ENCODE assay signal across 8 cellular contexts in the genomic region with DNA sequence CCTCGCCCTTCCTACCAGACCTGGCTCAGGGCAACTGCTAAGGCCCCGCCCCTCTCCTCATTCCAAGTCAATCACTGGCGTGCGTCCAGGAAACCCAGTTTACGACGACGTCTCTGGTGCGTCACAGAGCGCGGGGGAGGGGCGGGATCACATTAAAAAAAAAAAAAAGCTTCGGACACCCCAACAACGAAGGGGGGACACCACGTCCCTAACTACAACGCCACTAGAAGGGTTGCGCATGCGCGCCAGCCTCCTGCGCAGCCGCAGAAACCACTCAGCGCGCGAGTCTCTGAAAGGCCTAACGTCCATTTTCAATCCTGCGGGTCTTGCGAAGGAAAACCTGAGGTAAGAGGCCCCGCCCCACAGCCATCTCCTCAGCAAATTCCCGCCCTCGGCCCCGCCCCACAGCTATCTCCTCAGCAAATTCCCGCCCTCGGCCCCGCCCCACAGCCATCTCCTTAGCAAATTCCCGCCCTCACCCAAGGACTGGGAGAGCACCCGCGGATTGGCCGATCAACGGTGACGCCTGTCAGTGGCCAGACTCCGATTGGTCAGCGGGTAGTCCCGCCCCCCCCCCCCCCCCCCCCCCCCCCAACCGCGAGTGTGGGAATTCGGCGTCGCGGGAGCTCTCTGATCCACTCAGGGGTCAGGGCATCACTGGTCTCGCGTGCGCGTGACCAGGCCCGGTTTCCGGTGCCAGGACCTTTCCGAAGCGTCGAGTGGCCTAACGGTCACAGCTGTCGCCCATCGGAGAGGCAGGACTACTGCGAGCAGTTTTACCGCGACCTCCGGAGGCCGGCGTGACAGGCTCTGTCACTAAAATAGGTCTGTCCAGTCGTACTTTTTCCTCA. TPM values are rescaled to one million over a fixed set of nuclear protein-coding genes. Genes with fewer than 3 reads are reported as not detected.
A peak's percentile ranks its signal among the peaks of the same experiment; 100 is the strongest.
DNase-seq lines count a peak whose midpoint lies in the region; ATAC-seq and TF ChIP-seq lines count a peak whose summit lies in the region.

A gene with protein sequence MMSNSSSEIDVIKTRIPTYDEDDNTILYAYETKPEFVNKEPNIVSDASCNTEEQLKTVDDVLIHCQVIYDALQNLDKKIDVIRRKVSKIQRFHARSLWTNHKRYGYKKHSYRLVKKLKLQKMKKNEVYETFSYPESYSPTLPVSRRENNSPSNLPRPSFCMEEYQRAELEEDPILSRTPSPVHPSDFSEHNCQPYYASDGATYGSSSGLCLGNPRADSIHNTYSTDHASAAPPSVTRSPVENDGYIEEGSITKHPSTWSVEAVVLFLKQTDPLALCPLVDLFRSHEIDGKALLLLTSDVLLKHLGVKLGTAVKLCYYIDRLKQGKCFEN (plus strand): TSS at position 638 of the 851 bp plus-strand sequence. CDS start 6,694 bp downstream, outside the sequence.

- H3K4me1 Mint-ChIP-seq in CD4-positive, alpha-beta T cell (ENCODE audit: low read depth) = peaks cover 43% of the 10 kb centered on the region
- peaks cover 26% of the 10 kb centered on the region for H3K4me1 Mint-ChIP-seq in activated naive CD4-positive, alpha-beta T cell treated with anti-CD3 and anti-CD28 coated beads for 36 hours (ENCODE audit: low read depth)

- no peaks in the 10 kb centered on the region for H3K9me2 ChIP-seq in neural cell (ENCODE audit: insufficient read depth, low read length)

- intact Hi-C loops in CD4-positive, alpha-beta T cell (cut with DNase I, micrococcal nuclease) = loop anchor here (2.0 to 10.0 kb wide), 5 partner anchors 688 to 1608 kb away; a partner anchor contains a TSS
- intact Hi-C loops in activated naive CD4-positive, alpha-beta T cell treated with anti-CD3 and anti-CD28 coated beads for 36 hours (cut with micrococcal nuclease) = loop anchor here (1.0 to 10.0 kb wide), 7 partner anchors 36 to 1255 kb away; a partner anchor contains a TSS

- no peaks in the 10 kb centered on the region for H3K9me3 Mint-ChIP-seq in CD4-positive, alpha-beta T cell
- no peaks in the 10 kb centered on the region for H3K9me3 Mint-ChIP-seq in activated naive CD4-positive, alpha-beta T cell treated with anti-CD3 and anti-CD28 coated beads for 36 hours

- H2AFZ ChIP-seq in KMS-11 (ENCODE audit: low read depth) (peak within 1 kb of the TSS; percentile 69; the same call in 1 of the 2 replicates), neural cell (ENCODE audit: low read depth, low read length) (peak within 1 kb of the TSS; percentile 65)

- no peak for TF ChIP-seq RAD21 in neural cell (conservative IDR thresholded peaks at IDR 0.05)

- peak within 1 kb of the TSS; percentile 96 for H3K4me2 ChIP-seq in KMS-11
- peak within 1 kb of the TSS; percentile 5 for H3K4me2 ChIP-seq in neural cell (ENCODE audit: low read length)

- H4K20me1 ChIP-seq in KMS-11 (ENCODE audit: insufficient read depth) (no peaks in the 10 kb centered on the region; the same call in 1 of the 2 replicates), neural cell (ENCODE audit: insufficient read depth) (no peaks in the 10 kb centered on the region)

- H3K9ac ChIP-seq in KMS-11 (peak within 1 kb of the TSS; percentile 74), neural cell (ENCODE audit: low read length) (peak within 1 kb of the TSS; percentile 59)

- H3K79me2 ChIP-seq in KMS-11 (ENCODE audit: insufficient read depth, low read depth) (peaks cover 19% of the 10 kb centered on the region), neural cell (replicated peaks; ENCODE audit: insufficient read depth, low read length) (peaks cover 3% of the 10 kb centered on the region)

- no peaks in the 10 kb centered on the region for H3K27me3 Mint-ChIP-seq in CD4-positive, alpha-beta T cell
- no peaks in the 10 kb centered on the region for H3K27me3 Mint-ChIP-seq in activated naive CD4-positive, alpha-beta T cell treated with anti-CD3 and anti-CD28 coated beads for 36 hours (ENCODE audit: low read depth)

- H3K36me3 Mint-ChIP-seq in CD4-positive, alpha-beta T cell (ENCODE audit: low read depth) = peaks cover 14% of the 10 kb centered on the region
- H3K36me3 Mint-ChIP-seq in activated naive CD4-positive, alpha-beta T cell treated with anti-CD3 and anti-CD28 coated beads for 36 hours (ENCODE audit: low read depth) = no peaks in the 10 kb centered on the region

- no peaks in the 10 kb centered on the region for H3K27me3 ChIP-seq in CD4-positive, alpha-beta T cell (ENCODE audit: control insufficient read depth, insufficient read depth, low read length)
- H3K27me3 ChIP-seq in KMS-11 (ENCODE audit: insufficient read depth, low read depth) (no peaks in the 10 kb centered on the region), neural cell (ENCODE audit: insufficient read depth, low read depth, low read length) (no peaks in the 10 kb centered on the region)

- ATAC-seq in CD4-positive, alpha-beta T cell (ENCODE audit: poor library complexity) = peak; percentile 70
- peak; percentile 76 for ATAC-seq in GM21526 (IDR thresholded peaks at IDR 0.05; ENCODE audit: low FRiP score, unreplicated experiment)
- peak; percentile 85 for ATAC-seq in stimulated activated naive CD8-positive, alpha-beta T cell treated with anti-CD3 and anti-CD28 coated beads, Interleukin-15, Interleukin-2, amounts not matched to agents 100 U/mL and 50 U/mL, for 24 hours

- TF ChIP-seq EP300 in neural cell (conservative IDR thresholded peaks at IDR 0.05; ENCODE audit: poor library complexity, severe bottlenecking) = peak; percentile 48

- H3K27ac Mint-ChIP-seq in CD4-positive, alpha-beta T cell = peak within 1 kb of the TSS; percentile 89
- peak within 1 kb of the TSS; percentile 88 for H3K27ac Mint-ChIP-seq in activated naive CD4-positive, alpha-beta T cell treated with anti-CD3 and anti-CD28 coated beads for 36 hours

- TF ChIP-seq CTCF in CD4-positive, alpha-beta T cell (IDR thresholded peaks at IDR 0.05) = no peak
- TF ChIP-seq CTCF in KMS-11 (conservative IDR thresholded peaks at IDR 0.05; ENCODE audit: low read depth, low read length) (no peak), neural cell (IDR thresholded peaks at IDR 0.05; ENCODE audit: poor library complexity, severe bottlenecking) (no peak)

- peak; percentile 76 to 91 (median 86) for DNase-seq in CD4-positive, alpha-beta T cell
- DNase-seq in SHP77 (lab: John Stamatoyannopoulos, UW) (peak; percentile 86 to 92), foreskin melanocyte (peak; percentile 86)
- peak; percentile 95 for DNase-seq in activated naive CD4-positive, alpha-beta T cell treated with anti-CD3 and anti-CD28 coated beads for 36 hours
- DNase-seq in stimulated activated naive CD8-positive, alpha-beta T cell treated with anti-CD3 and anti-CD28 coated beads, Interleukin-15, Interleukin-2, amounts not matched to agents 100 U/mL and 50 U/mL, for 24 hours = peak; percentile 88

- peaks cover 7% of the 10 kb centered on the region for H3K4me1 ChIP-seq in KMS-11 (ENCODE audit: low read depth, poor library complexity, severe bottlenecking)

- H3F3A ChIP-seq in neural cell (ENCODE audit: insufficient read depth, low read length, poor library complexity, severe bottlenecking) = no peaks in the 10 kb centered on the region

- peak within 1 kb of the TSS; percentile 96 for H3K27ac ChIP-seq in CD4-positive, alpha-beta T cell (ENCODE audit: low read depth, low read length)
- H3K27ac ChIP-seq in KMS-11 = peak within 1 kb of the TSS; percentile 62
- peak within 1 kb of the TSS; percentile 63 for H3K27ac ChIP-seq in neural cell (ENCODE audit: low read length)

- H3K4me3 Mint-ChIP-seq in CD4-positive, alpha-beta T cell = peak within 1 kb of the TSS; percentile 92
- H3K4me3 Mint-ChIP-seq in activated naive CD4-positive, alpha-beta T cell treated with anti-CD3 and anti-CD28 coated beads for 36 hours = peak within 1 kb of the TSS; percentile 84

- CTCF ChIA-PET in CD4-positive, alpha-beta T cell (lab: Charles Lee) = no interaction called here
- CTCF ChIA-PET in activated naive CD4-positive, alpha-beta T cell treated with anti-CD3 and anti-CD28 coated beads for 36 hours (lab: Charles Lee) = interaction anchor here (1.0 to 1.2 kb wide), 2 partner anchors 12 to 201 kb away, joined by 3 to 4 read pairs; no protein-coding TSS in a partner anchor

- no peak within 1 kb of the TSS for H3K4me3 ChIP-seq in KMS-11 (IDR thresholded peaks at IDR 0.05; ENCODE audit: insufficient read depth, low read depth, low read length)
- peak within 1 kb of the TSS; percentile 79 for H3K4me3 ChIP-seq in neural cell (ENCODE audit: low read length)

- H3K36me3 ChIP-seq in KMS-11 (ENCODE audit: insufficient read depth) = no peaks in the 10 kb centered on the region
- no peaks in the 10 kb centered on the region for H3K36me3 ChIP-seq in neural cell (ENCODE audit: insufficient read depth, low read length)

- POLR2A ChIA-PET in CD4-positive, alpha-beta T cell (lab: Charles Lee) = interaction anchor here (0.6 to 1.8 kb wide), 6 partner anchors 42 to 1018 kb away, joined by 3 to 9 read pairs (median 4); a partner anchor contains a TSS

- no peaks in the 10 kb centered on the region for H3K9me3 ChIP-seq in CD4-positive, alpha-beta T cell (ENCODE audit: control insufficient read depth, low read length)
- no peaks in the 10 kb centered on the region for H3K9me3 ChIP-seq in neural cell (ENCODE audit: low read length)

TF ChIP-seq in neural cell, 6 proteins besides CTCF, POLR2A, EP300 and RAD21 (continues in another document):
- no peak for TF ChIP-seq MXI1 (conservative IDR thresholded peaks at IDR 0.05; ENCODE audit: poor library complexity, severe bottlenecking)
- TF ChIP-seq EZH2 (IDR thresholded peaks at IDR 0.05; ENCODE audit: borderline replicate concordance, insufficient read depth, low read length, poor library complexity, severe bottlenecking) = no peak
- no peak for TF ChIP-seq SMC3 (conservative IDR thresholded peaks at IDR 0.05; ENCODE audit: poor library complexity)
- TF ChIP-seq TAF1 (IDR thresholded peaks at IDR 0.05; ENCODE audit: low read depth) = no peak

RNA-seq across cellular contexts. Expression of the gene that starts here (rescaled TPM):
- 10 to 100 TPM; 59.1 to 60.3 TPM for total RNA-seq in CD4-positive, alpha-beta T cell
- total RNA-seq in activated naive CD4-positive, alpha-beta T cell treated with anti-CD3 and anti-CD28 coated beads for 36 hours = 10 to 100 TPM; 11.4 to 11.8 TPM
- 9.4 and 11.2 TPM in 2 replicates for polyA plus RNA-seq in neural cell
- 4.4 and 5.4 TPM in 2 replicates for polyA minus RNA-seq in neural cell

Comparison
In these comparisons a context has a peak if more than half of its experiments do, and no peak if none do; other contexts are left out.
1. RNA of the gene that starts here (total RNA-seq): 59.1 to 60.3 TPM in CD4-positive, alpha-beta T cell; 11.4 to 11.8 TPM in activated naive CD4-positive, alpha-beta T cell treated with anti-CD3 and anti-CD28 coated beads for 36 hours; every median in the first group is over 4 times any median in the second.
2. Peak in every context shown above with its lines, with median percentiles within 50 percentile points of each other: ATAC-seq, DNase-seq and H3K27ac ChIP-seq.